In genomic region chr18:26458526-26459232, GRCh38 we compare ENCODE assay signal across 8 cellular contexts.
DNase-seq lines count a peak whose midpoint lies in the region; ATAC-seq, FAIRE-seq and TF ChIP-seq lines count a peak whose summit lies in the region.

No MANE protein-coding gene starts in this region.

- H3K36me3 Mint-ChIP-seq in CD14-positive monocyte: no peaks in the 10 kb centered on the region

- TF ChIP-seq POLR2A in GM12892 (IDR thresholded peaks at IDR 0.05; ENCODE audit: low read depth, low read length): 0 out of 2 replicates have a peak, but pooled peaks have one; percentile 27

- H3K27me3 ChIP-seq in H7 (ENCODE audit: control insufficient read depth, insufficient read depth, low read length): no peaks in the 10 kb centered on the region; the same call in 1 of the 2 replicates

- H3K4me3 ChIP-seq in cardiac fibroblast (replicated peaks in 1 of 2; ENCODE audit: low read depth in 2 of 2, low read length in 2 of 2) (no peak overlapping the region), H7 (ENCODE audit: insufficient read depth, low read depth, low read length) (no peak overlapping the region)

- peak; percentile 61 for ATAC-seq in GM21529 (IDR thresholded peaks at IDR 0.05; ENCODE audit: unreplicated experiment)

- no peaks in the 10 kb centered on the region for H3K36me3 ChIP-seq in H7 (replicated peaks; ENCODE audit: control insufficient read depth, insufficient read depth, low read length)

- peaks cover 11% of the 10 kb centered on the region for H3K4me1 Mint-ChIP-seq in CD14-positive monocyte

- peak overlapping the region in 3 of 7 donors; percentile 22 to 67 (median 51) for H3K27ac Mint-ChIP-seq in CD14-positive monocyte

- TF ChIP-seq CTCF in cardiac fibroblast (IDR thresholded peaks at IDR 0.05; ENCODE audit: low read depth, low read length) (no peak), CD14-positive monocyte (IDR thresholded peaks at IDR 0.05) (no peak)

- H3K9me3 Mint-ChIP-seq in CD14-positive monocyte: no peaks in the 10 kb centered on the region

- intact Hi-C loops in CD14-positive monocyte (cut with micrococcal nuclease): no loop called here

- FAIRE-seq in GM12892 (lab: Jason Lieb, UNC) (peak; percentile 91), urothelium cell line (lab: Jason Lieb, UNC) (no peak)

- peak overlapping the region in 1 of 2 donors; percentile 3 for H3K4me3 Mint-ChIP-seq in CD14-positive monocyte

- peaks cover 0 to 2% (median 0%) of the 10 kb centered on the region in 3 donors for H3K27me3 Mint-ChIP-seq in CD14-positive monocyte (ENCODE audit: low read depth in 3 of 3)

- peak; percentile 46 for DNase-seq in GM12892 (ENCODE audit: insufficient read length)
- DNase-seq in Kasumi-1 (lab: John Stamatoyannopoulos, UW): peak; percentile 74 to 77
- peak; percentile 36 to 71 for DNase-seq in cardiac fibroblast (ENCODE audit: low read depth in 2 of 2)
- no peak for DNase-seq in urothelium cell line (ENCODE audit: low spot score)
- DNase-seq in H7: no peak
- DNase-seq in DMS153 (lab: John Stamatoyannopoulos, UW): no peak
- no peak for DNase-seq in CD14-positive monocyte (ENCODE audit: low spot score)

Comparison
In these comparisons a context has a peak if more than half of its experiments do, and no peak if none do; other contexts are left out.
1. DNase-seq: peak in GM12892 (single experiment), Kasumi-1 (2 of 2) and cardiac fibroblast (2 of 2); none in urothelium cell line (single experiment), H7 (single experiment), DMS153 (single experiment) and CD14-positive monocyte (single experiment).